Comparison of ENCODE assay signal across 12 cellular contexts in genomic region chr4:185211641-185212040, GRCh38. TPM values are rescaled to one million over a fixed set of nuclear protein-coding genes. Genes with fewer than 3 reads are reported as not detected.
DNase-seq lines count a peak whose midpoint lies in the region; ATAC-seq and TF ChIP-seq lines count a peak whose summit lies in the region.
"Had no signal": no experiment of that assay in that cellular context is flagged by ENCODE, and none has a peak within 500 bp of the region (broad histone marks: within the 10 kb centered on the region; RNA-seq: fewer than 3 reads in every experiment).

No MANE protein-coding gene starts in this region.

- no peaks in the 10 kb centered on the region for H3K9me2 ChIP-seq in DOHH2 (replicated peaks; ENCODE audit: control insufficient read depth, low read length)
- H3K9me2 ChIP-seq in MM.1S (replicated peaks; ENCODE audit: insufficient read depth, low read length), result no peaks in the 10 kb centered on the region
- H3K9me2 ChIP-seq in neural cell (ENCODE audit: insufficient read depth, low read length), result no peaks in the 10 kb centered on the region

- H3K4me1 ChIP-seq in DOHH2 (ENCODE audit: control insufficient read depth, low read length), result peaks cover 57% of the 10 kb centered on the region
- H3K4me1 ChIP-seq in MM.1S (ENCODE audit: low read length), result peaks cover 16% of the 10 kb centered on the region

- peak overlapping the region; percentile 94 for H3K27ac ChIP-seq in DOHH2 (ENCODE audit: low read depth, low read length)
- H3K27ac ChIP-seq in MM.1S (ENCODE audit: low read length), result no peak overlapping the region
- H3K27ac ChIP-seq in coronary artery, result no peak overlapping the region
- no peak overlapping the region for H3K27ac ChIP-seq in neural cell (ENCODE audit: low read length)
- H3K27ac ChIP-seq: vagina had no signal

- H3K79me2 ChIP-seq in DOHH2 (ENCODE audit: control insufficient read depth, low read length) (peaks cover 71% of the 10 kb centered on the region), MM.1S (ENCODE audit: low read length) (peaks cover 64% of the 10 kb centered on the region), neural cell (replicated peaks; ENCODE audit: insufficient read depth, low read length) (peaks cover 7% of the 10 kb centered on the region)

- H3K4me3 ChIP-seq in DOHH2 (ENCODE audit: low read length) (peak overlapping the region; percentile 99), MM.1S (ENCODE audit: low read length) (peak overlapping the region; percentile 81), coronary artery (peak overlapping the region; percentile 95), neural cell (ENCODE audit: low read length) (peak overlapping the region; percentile 86)

- no peak overlapping the region for H3K9ac ChIP-seq in MM.1S (ENCODE audit: low read length)
- H3K9ac ChIP-seq in neural cell (ENCODE audit: low read length), result no peak overlapping the region

- H3K36me3 ChIP-seq in DOHH2 (ENCODE audit: control insufficient read depth, low read length) (peaks cover 20% of the 10 kb centered on the region), MM.1S (replicated peaks; ENCODE audit: insufficient read depth, low read length) (no peaks in the 10 kb centered on the region), neural cell (ENCODE audit: insufficient read depth, low read length) (no peaks in the 10 kb centered on the region)
- H3K36me3 ChIP-seq: vagina had no signal

- H3K27me3 ChIP-seq in DOHH2 (ENCODE audit: control insufficient read depth, low read length), result no peaks in the 10 kb centered on the region
- H3K27me3 ChIP-seq in MM.1S (replicated peaks; ENCODE audit: insufficient read depth, low read length), result no peaks in the 10 kb centered on the region
- H3K27me3 ChIP-seq in neural cell (ENCODE audit: insufficient read depth, low read depth, low read length), result no peaks in the 10 kb centered on the region
- H3K27me3 ChIP-seq: vagina had no signal

- no peak for TF ChIP-seq RAD21 in neural cell (conservative IDR thresholded peaks at IDR 0.05)

- no peak overlapping the region for H2AFZ ChIP-seq in MM.1S (ENCODE audit: low read length)
- H2AFZ ChIP-seq in neural cell (ENCODE audit: low read depth, low read length), result no peak overlapping the region

- ATAC-seq in HG02885 (IDR thresholded peaks at IDR 0.05; ENCODE audit: poor library complexity, unreplicated experiment), result no peak

- DNase-seq in MM.1S, result no peak
- DNase-seq in coronary artery (ENCODE audit: low spot score), result no peak
- DNase-seq in HK-2 (ENCODE audit: unreplicated experiment), result no peak
- DNase-seq in SKM-1 treated with dmso at 0.1 percent for 144 hours (lab: John Stamatoyannopoulos, UW; ENCODE audit: unreplicated experiment), result no peak
- DNase-seq in DMS153 treated with DMSO at 0.1 percent for 48 hours (lab: John Stamatoyannopoulos, UW; ENCODE audit: unreplicated experiment), result no peak
- DNase-seq: activated CD4-positive, CD25-positive, alpha-beta regulatory T cell; NCI-H526; stimulated activated CD4-positive, alpha-beta T cell treated with anti-CD3 and anti-CD28 coated beads, Interleukin-15, amount 100 ng/mL, for 24 hours had no signal

- H4K20me1 ChIP-seq in DOHH2 (ENCODE audit: control insufficient read depth, insufficient read depth, low read depth, low read length) (no peaks in the 10 kb centered on the region), MM.1S (ENCODE audit: insufficient read depth, low read length) (0 out of 2 replicates have a peak, but pooled peaks cover 8% of the 10 kb centered on the region), neural cell (ENCODE audit: insufficient read depth) (no peaks in the 10 kb centered on the region)

- no peaks in the 10 kb centered on the region for H3K9me3 ChIP-seq in DOHH2 (ENCODE audit: control insufficient read depth, insufficient read depth, low read length)
- no peaks in the 10 kb centered on the region for H3K9me3 ChIP-seq in MM.1S (replicated peaks; ENCODE audit: insufficient read depth, low read length)
- H3K9me3 ChIP-seq in neural cell (ENCODE audit: low read length), result no peaks in the 10 kb centered on the region
- H3K9me3 ChIP-seq: vagina had no signal

- TF ChIP-seq CTCF in DOHH2 (IDR thresholded peaks at IDR 0.05; ENCODE audit: low read depth, low read length, poor library complexity, severe bottlenecking), result no peak
- TF ChIP-seq CTCF in MM.1S (IDR thresholded peaks at IDR 0.05; ENCODE audit: low read length), result no peak
- TF ChIP-seq CTCF in coronary artery (IDR thresholded peaks at IDR 0.05), result no peak
- TF ChIP-seq CTCF in neural cell (IDR thresholded peaks at IDR 0.05; ENCODE audit: poor library complexity, severe bottlenecking), result no peak

- peaks cover 22% of the 10 kb centered on the region for H3F3A ChIP-seq in DOHH2 (ENCODE audit: control insufficient read depth, insufficient read depth)
- no peaks in the 10 kb centered on the region for H3F3A ChIP-seq in MM.1S (ENCODE audit: insufficient read depth, low read length)
- H3F3A ChIP-seq in neural cell (ENCODE audit: insufficient read depth, low read length, poor library complexity, severe bottlenecking), result no peaks in the 10 kb centered on the region

- H3K4me2 ChIP-seq in DOHH2 (ENCODE audit: low read length), result peak overlapping the region; percentile 94
- H3K4me2 ChIP-seq in MM.1S (ENCODE audit: low read depth, low read length), result peak overlapping the region; percentile 84
- H3K4me2 ChIP-seq in neural cell (ENCODE audit: low read length), result peak overlapping the region; percentile 86

- no peak for TF ChIP-seq EP300 in neural cell (conservative IDR thresholded peaks at IDR 0.05; ENCODE audit: poor library complexity, severe bottlenecking)

TF ChIP-seq in neural cell, 6 proteins besides CTCF, POLR2A, EP300 and RAD21:
- TF ChIP-seq SMC3 (conservative IDR thresholded peaks at IDR 0.05; ENCODE audit: poor library complexity) (no peak), POLR2AphosphoS5 (IDR thresholded peaks at IDR 0.05) (no peak), EZH2 (IDR thresholded peaks at IDR 0.05; ENCODE audit: borderline replicate concordance, insufficient read depth, low read length, poor library complexity, severe bottlenecking) (no peak), MXI1 (conservative IDR thresholded peaks at IDR 0.05; ENCODE audit: poor library complexity, severe bottlenecking) (no peak), TAF1 (IDR thresholded peaks at IDR 0.05; ENCODE audit: low read depth) (no peak)
- TF ChIP-seq, protein P1, sequence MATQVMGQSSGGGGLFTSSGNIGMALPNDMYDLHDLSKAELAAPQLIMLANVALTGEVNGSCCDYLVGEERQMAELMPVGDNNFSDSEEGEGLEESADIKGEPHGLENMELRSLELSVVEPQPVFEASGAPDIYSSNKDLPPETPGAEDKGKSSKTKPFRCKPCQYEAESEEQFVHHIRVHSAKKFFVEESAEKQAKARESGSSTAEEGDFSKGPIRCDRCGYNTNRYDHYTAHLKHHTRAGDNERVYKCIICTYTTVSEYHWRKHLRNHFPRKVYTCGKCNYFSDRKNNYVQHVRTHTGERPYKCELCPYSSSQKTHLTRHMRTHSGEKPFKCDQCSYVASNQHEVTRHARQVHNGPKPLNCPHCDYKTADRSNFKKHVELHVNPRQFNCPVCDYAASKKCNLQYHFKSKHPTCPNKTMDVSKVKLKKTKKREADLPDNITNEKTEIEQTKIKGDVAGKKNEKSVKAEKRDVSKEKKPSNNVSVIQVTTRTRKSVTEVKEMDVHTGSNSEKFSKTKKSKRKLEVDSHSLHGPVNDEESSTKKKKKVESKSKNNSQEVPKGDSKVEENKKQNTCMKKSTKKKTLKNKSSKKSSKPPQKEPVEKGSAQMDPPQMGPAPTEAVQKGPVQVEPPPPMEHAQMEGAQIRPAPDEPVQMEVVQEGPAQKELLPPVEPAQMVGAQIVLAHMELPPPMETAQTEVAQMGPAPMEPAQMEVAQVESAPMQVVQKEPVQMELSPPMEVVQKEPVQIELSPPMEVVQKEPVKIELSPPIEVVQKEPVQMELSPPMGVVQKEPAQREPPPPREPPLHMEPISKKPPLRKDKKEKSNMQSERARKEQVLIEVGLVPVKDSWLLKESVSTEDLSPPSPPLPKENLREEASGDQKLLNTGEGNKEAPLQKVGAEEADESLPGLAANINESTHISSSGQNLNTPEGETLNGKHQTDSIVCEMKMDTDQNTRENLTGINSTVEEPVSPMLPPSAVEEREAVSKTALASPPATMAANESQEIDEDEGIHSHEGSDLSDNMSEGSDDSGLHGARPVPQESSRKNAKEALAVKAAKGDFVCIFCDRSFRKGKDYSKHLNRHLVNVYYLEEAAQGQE (IDR thresholded peaks at IDR 0.05; ENCODE audit: borderline replicate concordance), result no peak
TF ChIP-seq in neural cell: peak in this region for 0.

RNA-seq across cellular contexts. Expression of gene SNX25, which starts 2.2 kb away (rescaled TPM):
- 6.4 and 7.9 TPM in 2 replicates for polyA plus RNA-seq in neural cell
- polyA minus RNA-seq in neural cell, result 14.6 and 26.5 TPM in 2 replicates

RNA-seq across cellular contexts. Expression of gene CFAP97, which starts 7.8 kb away (rescaled TPM):
- 26.1 and 29.8 TPM in 2 replicates for polyA plus RNA-seq in neural cell
- polyA minus RNA-seq in neural cell, result 50.9 and 60.9 TPM in 2 replicates
